Comparison of ENCODE assay signal across 13 cellular contexts in the genomic region with DNA sequence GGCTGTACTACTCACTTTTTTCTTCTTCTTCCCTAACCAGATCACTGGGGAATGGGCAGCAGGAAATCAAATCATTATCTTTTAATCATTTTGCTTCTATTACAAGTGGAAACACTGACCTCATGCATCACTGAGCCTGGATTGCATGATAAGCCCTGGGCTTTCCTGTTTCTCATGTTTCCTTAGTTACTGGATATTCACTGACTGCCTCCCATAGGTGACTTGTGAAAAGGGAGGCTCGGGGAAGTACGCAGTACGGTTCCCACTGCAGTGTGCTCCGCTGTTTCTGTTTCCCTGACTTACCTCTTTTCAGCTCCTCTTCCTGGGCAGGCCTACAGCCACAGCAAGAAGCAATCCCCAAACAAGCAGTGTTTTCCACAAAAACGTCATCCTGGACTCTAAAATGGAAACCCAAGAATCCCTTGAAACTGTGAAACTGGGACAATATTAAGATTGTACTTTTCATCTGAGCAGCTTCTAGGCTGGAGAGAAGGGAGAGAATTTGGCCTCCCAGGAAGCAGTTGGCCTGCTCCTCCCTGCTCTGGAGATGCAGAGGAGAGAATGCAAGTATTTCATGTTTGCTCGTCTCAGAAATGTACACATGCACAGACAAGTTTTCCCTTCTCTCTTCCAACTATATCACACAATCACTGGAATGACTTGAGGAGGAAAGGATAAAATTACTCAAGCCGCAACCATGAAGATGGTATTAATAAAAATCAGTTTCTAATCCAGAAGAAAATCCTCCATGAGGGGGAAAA. TPM values are rescaled to one million over a fixed set of nuclear protein-coding genes. Genes with fewer than 3 reads are reported as not detected.
A peak's percentile ranks its signal among the peaks of the same experiment; 100 is the strongest.
DNase-seq lines count a peak whose midpoint lies in the region; ATAC-seq and TF ChIP-seq lines count a peak whose summit lies in the region.
"Had no signal": no experiment of that assay in that cellular context is flagged by ENCODE, and none has a peak within 500 bp of the region (broad histone marks: within the 10 kb centered on the region; RNA-seq: fewer than 3 reads in every experiment).

No MANE protein-coding gene starts in this region.

- ATAC-seq in stimulated activated naive B cell treated with anti-CD40 and anti-IgM and Interleukin-4, amounts not matched to agents 10 μg/mL and 1 μg/mL and 100 μg/mL, for 72 hours (replicated peaks): peak; percentile 30 to 48
- ATAC-seq in GM19395 (IDR thresholded peaks at IDR 0.05; ENCODE audit: unreplicated experiment): no peak
- ATAC-seq in left colon: no peak

- peak overlapping the region; percentile 59 for H3K27ac Mint-ChIP-seq in stimulated activated naive B cell treated with anti-CD40 and anti-IgM and Interleukin-4, amounts not matched to agents 10 μg/mL and 1 μg/mL and 100 μg/mL, for 72 hours

- H3K36me3 Mint-ChIP-seq in stimulated activated naive B cell treated with anti-CD40 and anti-IgM and Interleukin-4, amounts not matched to agents 10 μg/mL and 1 μg/mL and 100 μg/mL, for 72 hours: no peaks in the 10 kb centered on the region

- H3K4me3 Mint-ChIP-seq in stimulated activated naive B cell treated with anti-CD40 and anti-IgM and Interleukin-4, amounts not matched to agents 10 μg/mL and 1 μg/mL and 100 μg/mL, for 72 hours: no peak overlapping the region

- DNase-seq in LNCaP clone FGC (ENCODE audit: low read depth) (no peak), dermis microvascular lymphatic vessel endothelial cell (ENCODE audit: low read depth in 2 of 2) (peak; percentile 96 to 98), kidney tubule cell (ENCODE audit: low spot score) (peak; percentile 73), G401 (ENCODE audit: low spot score) (no peak), left colon (no peak)
- no peak for DNase-seq in stimulated activated naive B cell treated with anti-CD40 and anti-IgM and Interleukin-4, amounts not matched to agents 10 μg/mL and 1 μg/mL and 100 μg/mL, for 72 hours
- DNase-seq in stimulated activated CD4-positive, alpha-beta T cell treated with anti-CD3 and anti-CD28 coated beads, Interleukin-2, amount 100 ng/mL, for 48 hours: no peak
- DNase-seq: activated naive CD4-positive, alpha-beta T cell treated with Interleukin-2 at 50 U/mL for 16 hours; dorsolateral prefrontal cortex; NCI-H2029 treated with DMSO at 0.1 percent for 48 hours; substantia nigra had no signal

- peaks cover 11 to 17% of the 10 kb centered on the region in 2 donors for H3K4me1 Mint-ChIP-seq in stimulated activated naive B cell treated with anti-CD40 and anti-IgM and Interleukin-4, amounts not matched to agents 10 μg/mL and 1 μg/mL and 100 μg/mL, for 72 hours

- no peaks in the 10 kb centered on the region for H3K9me3 Mint-ChIP-seq in stimulated activated naive B cell treated with anti-CD40 and anti-IgM and Interleukin-4, amounts not matched to agents 10 μg/mL and 1 μg/mL and 100 μg/mL, for 72 hours

- intact Hi-C loops in left colon (cut with DNase I, micrococcal nuclease): no loop called here

- H3K4me3 ChIP-seq in LNCaP clone FGC (ENCODE audit: low read depth, low read length): no peak overlapping the region
- H3K4me3 ChIP-seq: dorsolateral prefrontal cortex had no signal

- in situ Hi-C loops in G401 (cut with HindIII; ENCODE audit: low sequenced_read_pairs): no loop called here

- TF ChIP-seq CTCF in LNCaP clone FGC (IDR thresholded peaks at IDR 0.05; ENCODE audit: control insufficient read depth, extremely low read depth, insufficient read depth): peak; percentile 13; the same call in 1 of the 2 replicates

- H3K27me3 Mint-ChIP-seq in stimulated activated naive B cell treated with anti-CD40 and anti-IgM and Interleukin-4, amounts not matched to agents 10 μg/mL and 1 μg/mL and 100 μg/mL, for 72 hours: peaks cover 7 to 9% of the 10 kb centered on the region in 2 donors

RNA-seq across cellular contexts. Expression of a gene that starts 13.1 kb away (rescaled TPM):
- total RNA-seq in dermis microvascular lymphatic vessel endothelial cell (not detected in 2 replicates), left colon (not detected)
- not detected in 2 replicates for total RNA-seq in G401 (2014; rRNA removed; shearing (Covaris generic))
- total RNA-seq: HT-29 had no signal

RNA-seq across cellular contexts. Expression of a gene that starts 22.1 kb away (rescaled TPM):
- total RNA-seq in dermis microvascular lymphatic vessel endothelial cell (not detected in 2 replicates), left colon (not detected)
- total RNA-seq in G401 (2014; rRNA removed; shearing (Covaris generic)): not detected in 2 replicates
- total RNA-seq: dorsolateral prefrontal cortex, HT-29 had no signal

RNA-seq across cellular contexts. Expression of a gene that starts 45.8 kb away (rescaled TPM):
- total RNA-seq in dermis microvascular lymphatic vessel endothelial cell: under 0.01 TPM in 1 of 2 replicates, not detected in the other
- not detected in 2 replicates for total RNA-seq in G401 (2014; rRNA removed; shearing (Covaris generic))
- 100 to 1,000 TPM in 1 of 2 donors, 10 to 100 TPM in 1; 29.3 to 159 TPM for total RNA-seq in left colon
- total RNA-seq: HT-29 had no signal

Comparison
In these comparisons a context has a peak if more than half of its experiments do, and no peak if none do; other contexts are left out.
1. DNase-seq: peak in dermis microvascular lymphatic vessel endothelial cell (2 of 2) and kidney tubule cell (single experiment); none in LNCaP clone FGC (single experiment), stimulated activated naive B cell treated with anti-CD40 and anti-IgM and Interleukin-4, amounts not matched to agents 10 μg/mL and 1 μg/mL and 100 μg/mL, for 72 hours (single experiment), stimulated activated CD4-positive, alpha-beta T cell treated with anti-CD3 and anti-CD28 coated beads, Interleukin-2, amount 100 ng/mL, for 48 hours (0 of 2), G401 (single experiment) and left colon (0 of 2).
2. ATAC-seq: peak in stimulated activated naive B cell treated with anti-CD40 and anti-IgM and Interleukin-4, amounts not matched to agents 10 μg/mL and 1 μg/mL and 100 μg/mL, for 72 hours (2 of 2); none in GM19395 (single experiment) and left colon (single experiment).
3. RNA of a gene that starts 45.8 kb away (total RNA-seq): 29.3 to 159 TPM in left colon; under 0.01 TPM in dermis microvascular lymphatic vessel endothelial cell and not detected in G401; every median in the first group is over 10 times any median in the second.